ENCODE assay signal across 8 cellular contexts in genomic region chr3:137013955-137014688, GRCh38. TPM values are rescaled to one million over a fixed set of nuclear protein-coding genes. Genes with fewer than 3 reads are reported as not detected.
A peak's percentile ranks its signal among the peaks of the same experiment; 100 is the strongest.
DNase-seq lines count a peak whose midpoint lies in the region; TF ChIP-seq lines count a peak whose summit lies in the region.

No MANE protein-coding gene starts in this region.

- in situ Hi-C loops in SK-MEL-5 (cut with HindIII; ENCODE audit: low pct_unique_long_range_greater_than_20kb, low sequenced_read_pairs): loop anchor here (25.0 kb wide), 1 partner anchor 252 kb away; the partner anchor contains the start of gene STAG1

- no peaks in the 10 kb centered on the region for H3K36me3 ChIP-seq in HEK293 (ENCODE audit: control insufficient read depth in 2 of 2, insufficient read depth in 1 of 2, low read length in 2 of 2)

- DNase-seq in EL: peak; percentile 91
- DNase-seq in NAMALWA (ENCODE audit: low spot score): peak; percentile 89
- DNase-seq in SK-MEL-5 (ENCODE audit: low read depth, low spot score): peak; percentile 93
- DNase-seq in activated naive CD4-positive, alpha-beta T cell treated with Interleukin-2 at 50 U/mL for 16 hours: peak; percentile 83
- DNase-seq in germinal center (ENCODE audit: low spot score): peak; percentile 80
- DNase-seq in occipital lobe (lab: John Stamatoyannopoulos, UW): peak; percentile 81
- peak; percentile 98 for DNase-seq in superior temporal gyrus (ENCODE audit: extremely low spot score)

- CTCF ChIA-PET in HEK293 (lab: Yijun Ruan, JAX): interaction anchor here (0.5 to 2.8 kb wide), 30 partner anchors 8 to 943 kb away, joined by 3 to 19 read pairs (median 4); partner anchors contain the start of gene STAG1

- POLR2A ChIA-PET in HEK293 (lab: Yijun Ruan, JAX): interaction anchor here (1.0 to 1.2 kb wide), 2 partner anchors 261 to 623 kb away, joined by 3 to 13 read pairs; partner anchors contain the start of gene STAG1

- peak overlapping the region; percentile 1 for H3K4me3 ChIP-seq in HEK293 (ENCODE audit: low read depth, low read length)

- TF ChIP-seq CTCF in HEK293 (tag by site-specific recombination; IDR thresholded peaks at IDR 0.05): peak; percentile 71

- no peak overlapping the region for H3K27ac ChIP-seq in HEK293 (ENCODE audit: extremely low read depth, low read depth, low read length)

- no peaks in the 10 kb centered on the region for H3K9me3 ChIP-seq in HEK293 (ENCODE audit: control insufficient read depth, insufficient read depth, low read depth, low read length)

- no peaks in the 10 kb centered on the region for H3K4me1 ChIP-seq in HEK293 (ENCODE audit: control insufficient read depth, insufficient read depth, low read length)

TF ChIP-seq in HEK293, 187 proteins besides CTCF, POLR2A, EP300 and RAD21:
- no peak for TF ChIP-seq ZNF707 (tag by site-specific recombination; IDR thresholded peaks at IDR 0.05)
- TF ChIP-seq MZF1 (tag by site-specific recombination; IDR thresholded peaks at IDR 0.05; ENCODE audit: borderline replicate concordance): peak; percentile 66; the same call in 1 of the 2 replicates
- TF ChIP-seq ZNF624 (tag by site-specific recombination; IDR thresholded peaks at IDR 0.05): no peak
- TF ChIP-seq ZNF561 (tag by site-specific recombination; IDR thresholded peaks at IDR 0.05; ENCODE audit: borderline replicate concordance): no peak
- TF ChIP-seq ZNF623 (tag by site-specific recombination; IDR thresholded peaks at IDR 0.05): no peak
- TF ChIP-seq ZNF560 (tag by site-specific recombination; IDR thresholded peaks at IDR 0.05; ENCODE audit: borderline replicate concordance): no peak
- no peak for TF ChIP-seq ZBTB21 (tag by site-specific recombination; IDR thresholded peaks at IDR 0.05)
- peak; percentile 40; the same call in 1 of the 2 replicates for TF ChIP-seq ZBTB17 (tag by site-specific recombination; IDR thresholded peaks at IDR 0.05)
- TF ChIP-seq ZNF677 (tag by site-specific recombination; IDR thresholded peaks at IDR 0.05): no peak
- TF ChIP-seq ZBTB44 (tag by site-specific recombination; IDR thresholded peaks at IDR 0.05): no peak
- no peak for TF ChIP-seq ZNF391 (tag by site-specific recombination; IDR thresholded peaks at IDR 0.05; ENCODE audit: borderline replicate concordance, low read depth)
- no peak for TF ChIP-seq SCRT1 (tag by site-specific recombination; IDR thresholded peaks at IDR 0.05; ENCODE audit: borderline replicate concordance)
- no peak for TF ChIP-seq ATF2 (tag by site-specific recombination; IDR thresholded peaks at IDR 0.05; ENCODE audit: low read depth)
- no peak for TF ChIP-seq ZNF76 (tag by site-specific recombination; IDR thresholded peaks at IDR 0.05; ENCODE audit: borderline replicate concordance, low read depth)
- no peak for TF ChIP-seq ZNF266 (tag by site-specific recombination; IDR thresholded peaks at IDR 0.05; ENCODE audit: low read depth)
- TF ChIP-seq ZNF169 (tag by site-specific recombination; IDR thresholded peaks at IDR 0.05): no peak
- TF ChIP-seq ZNF133 (tag by site-specific recombination; IDR thresholded peaks at IDR 0.05): no peak
- no peak for TF ChIP-seq ZNF501 (tag by site-specific recombination; IDR thresholded peaks at IDR 0.05)
- TF ChIP-seq AEBP2 (tag by site-specific recombination; IDR thresholded peaks at IDR 0.05; ENCODE audit: borderline replicate concordance): no peak
- TF ChIP-seq ZNF776 (tag by site-specific recombination; IDR thresholded peaks at IDR 0.05; ENCODE audit: borderline replicate concordance): no peak
- TF ChIP-seq ZNF24 (tag by site-specific recombination; IDR thresholded peaks at IDR 0.05): no peak
- TF ChIP-seq GLIS1 (tag by site-specific recombination; IDR thresholded peaks at IDR 0.05): peak; percentile 28; the same call in 1 of the 2 replicates
- no peak for TF ChIP-seq ZNF274 (IDR thresholded peaks at IDR 0.05; ENCODE audit: low read length)
- TF ChIP-seq ZNF274 (tag by site-specific recombination; IDR thresholded peaks at IDR 0.05; ENCODE audit: borderline replicate concordance): no peak
- TF ChIP-seq INSM2 (tag by site-specific recombination; IDR thresholded peaks at IDR 0.05): no peak
- TF ChIP-seq ZNF654 (tag by site-specific recombination; IDR thresholded peaks at IDR 0.05; ENCODE audit: low read depth): peak; percentile 80

RNA-seq across cellular contexts. Expression of gene IL20RB, which starts 56.3 kb away (rescaled TPM):
- total RNA-seq in SK-MEL-5 (2014; rRNA removed; shearing (Covaris generic)): 0.37 TPM in 1 of 2 replicates, not detected in the other
- polyA plus RNA-seq in SK-MEL-5 (2015; cell fraction: cytosol; rRNA removed): 0.11 and 0.32 TPM in 2 replicates
- 3.5 and 14.9 TPM in 2 replicates for polyA plus RNA-seq in SK-MEL-5 (2015; cell fraction: nucleus; rRNA removed)
- 0.62 TPM for total RNA-seq in occipital lobe
